Comparison of ENCODE assay signal across 10 cellular contexts in genomic region chr9:19410195-19410503, GRCh38. TPM values are rescaled to one million over a fixed set of nuclear protein-coding genes. Genes with fewer than 3 reads are reported as not detected.
DNase-seq lines count a peak whose midpoint lies in the region; ATAC-seq and TF ChIP-seq lines count a peak whose summit lies in the region.
"Had no signal": no experiment of that assay in that cellular context is flagged by ENCODE, and none has a peak within 500 bp of the region (broad histone marks: within the 10 kb centered on the region; RNA-seq: fewer than 3 reads in every experiment).

No MANE protein-coding gene starts in this region.

- no peak for TF ChIP-seq CTCF in activated B cell treated with CpG ODN at 0.5 μM for 24 hours (IDR thresholded peaks at IDR 0.05)
- no peak for TF ChIP-seq CTCF in hepatocyte (IDR thresholded peaks at IDR 0.05; ENCODE audit: poor library complexity)
- no peak for TF ChIP-seq CTCF in spleen (IDR thresholded peaks at IDR 0.05 in 8 of 11, conservative IDR thresholded peaks at IDR 0.05 in 3 of 11)

- H4K20me1 ChIP-seq in hepatocyte (ENCODE audit: insufficient read depth, poor library complexity, severe bottlenecking): no peaks in the 10 kb centered on the region

- peak overlapping the region; percentile 22 for H3K27ac Mint-ChIP-seq in activated CD4-positive, alpha-beta T cell treated with anti-CD3 and anti-CD28 coated beads, Interleukin-2, amount 10 ng/mL, durations not matched to agents 7 days and 5 days
- H3K27ac Mint-ChIP-seq in activated B cell treated with CpG ODN at 0.5 μM for 24 hours: no peak overlapping the region

- H3K9me2 ChIP-seq in hepatocyte (replicated peaks; ENCODE audit: insufficient read depth): no peaks in the 10 kb centered on the region

- H3K9me3 Mint-ChIP-seq in activated CD4-positive, alpha-beta T cell treated with anti-CD3 and anti-CD28 coated beads, Interleukin-2, amount 10 ng/mL, durations not matched to agents 7 days and 5 days: no peaks in the 10 kb centered on the region
- no peaks in the 10 kb centered on the region for H3K9me3 Mint-ChIP-seq in activated B cell treated with CpG ODN at 0.5 μM for 24 hours

- DNase-seq in activated CD4-positive, alpha-beta T cell treated with anti-CD3 and anti-CD28 coated beads, Interleukin-2, amount 10 ng/mL, durations not matched to agents 7 days and 5 days: no peak
- DNase-seq in activated CD4-positive, alpha-beta T cell treated with anti-CD3 and anti-CD28 coated beads, Interleukin-2, amount 50 U/mL, for 1 hour: no peak
- DNase-seq in activated B cell treated with CpG ODN at 0.5 μM for 24 hours (no peak), hepatocyte (ENCODE audit: low spot score) (no peak), spleen (no peak), NCI-H2227 (lab: John Stamatoyannopoulos, UW; ENCODE audit: unreplicated experiment) (no peak)
- no peak for DNase-seq in effector CD8-positive, alpha-beta T cell (lab: John Stamatoyannopoulos, UW)
- DNase-seq in stimulated activated CD4-positive, alpha-beta T cell treated with anti-CD3 and anti-CD28 coated beads, Interleukin-15, amount 100 ng/mL, for 24 hours: no peak

- intact Hi-C loops in activated B cell treated with CpG ODN at 0.5 μM for 24 hours (cut with micrococcal nuclease) (no loop called here), spleen (cut with DNase I; ENCODE audit: low total_unique reads) (no loop called here)

- H3K79me2 ChIP-seq in hepatocyte: peaks cover 10% of the 10 kb centered on the region

- no peak for TF ChIP-seq POLR2A in spleen (IDR thresholded peaks at IDR 0.05)

- peaks cover 2% of the 10 kb centered on the region for H3K27me3 Mint-ChIP-seq in activated CD4-positive, alpha-beta T cell treated with anti-CD3 and anti-CD28 coated beads, Interleukin-2, amount 10 ng/mL, durations not matched to agents 7 days and 5 days
- H3K27me3 Mint-ChIP-seq in activated B cell treated with CpG ODN at 0.5 μM for 24 hours: no peaks in the 10 kb centered on the region

- H3K4me1 ChIP-seq in hepatocyte (ENCODE audit: insufficient read depth): no peaks in the 10 kb centered on the region
- H3K4me1 ChIP-seq in spleen: peaks cover 3 to 26% (median 15%) of the 10 kb centered on the region in 6 donors

- peak overlapping the region; percentile 85 for H3K4me3 Mint-ChIP-seq in activated CD4-positive, alpha-beta T cell treated with anti-CD3 and anti-CD28 coated beads, Interleukin-2, amount 10 ng/mL, durations not matched to agents 7 days and 5 days
- peak overlapping the region; percentile 94 for H3K4me3 Mint-ChIP-seq in activated B cell treated with CpG ODN at 0.5 μM for 24 hours

- POLR2A ChIA-PET in activated CD4-positive, alpha-beta T cell treated with anti-CD3 and anti-CD28 coated beads, Interleukin-2, amount 10 ng/mL, durations not matched to agents 7 days and 5 days (lab: Charles Lee): no interaction called here
- POLR2A ChIA-PET in activated B cell treated with CpG ODN at 0.5 μM for 24 hours (lab: Charles Lee): no interaction called here

- peaks cover 19% of the 10 kb centered on the region for H3K4me1 Mint-ChIP-seq in activated CD4-positive, alpha-beta T cell treated with anti-CD3 and anti-CD28 coated beads, Interleukin-2, amount 10 ng/mL, durations not matched to agents 7 days and 5 days
- peaks cover 12% of the 10 kb centered on the region for H3K4me1 Mint-ChIP-seq in activated B cell treated with CpG ODN at 0.5 μM for 24 hours

- no peaks in the 10 kb centered on the region for H3K36me3 ChIP-seq in hepatocyte (replicated peaks; ENCODE audit: insufficient read depth, low read depth)
- H3K36me3 ChIP-seq in spleen: no peaks in the 10 kb centered on the region
- H3K36me3 ChIP-seq: cardiac muscle cell, tibial nerve had no signal

- H3K27ac ChIP-seq in hepatocyte (no peak overlapping the region), spleen (peak overlapping the region in 1 of 8 donors; percentile 87)
- H3K27ac ChIP-seq: cardiac muscle cell had no signal

- H3K4me3 ChIP-seq in hepatocyte: peak overlapping the region; percentile 51
- peak overlapping the region in 5 of 8 donors; percentile 75 to 92 (median 81) for H3K4me3 ChIP-seq in spleen

- CTCF ChIA-PET in activated CD4-positive, alpha-beta T cell treated with anti-CD3 and anti-CD28 coated beads, Interleukin-2, amount 10 ng/mL, durations not matched to agents 7 days and 5 days (lab: Charles Lee): interaction anchor here (1.3 kb wide), 1 partner anchor 13 kb away, joined by 3 read pairs; no protein-coding TSS in a partner anchor
- CTCF ChIA-PET in activated B cell treated with CpG ODN at 0.5 μM for 24 hours (lab: Charles Lee): interaction anchor here (1.3 kb wide), 1 partner anchor 47 kb away, joined by 3 read pairs; no protein-coding TSS in a partner anchor

- no peaks in the 10 kb centered on the region for H3K36me3 Mint-ChIP-seq in activated CD4-positive, alpha-beta T cell treated with anti-CD3 and anti-CD28 coated beads, Interleukin-2, amount 10 ng/mL, durations not matched to agents 7 days and 5 days (ENCODE audit: low read depth)
- H3K36me3 Mint-ChIP-seq in activated B cell treated with CpG ODN at 0.5 μM for 24 hours (ENCODE audit: low read depth): peaks cover 3% of the 10 kb centered on the region

- ATAC-seq in activated B cell treated with CpG ODN at 0.5 μM for 24 hours (ENCODE audit: low read depth): no peak

- peak overlapping the region; percentile 97 for H2AFZ ChIP-seq in hepatocyte

- H3K9me3 ChIP-seq in hepatocyte (ENCODE audit: low read depth) (no peaks in the 10 kb centered on the region), spleen (no peaks in the 10 kb centered on the region)
- H3K9me3 ChIP-seq: tibial nerve had no signal

- H3K4me2 ChIP-seq in hepatocyte: peak overlapping the region; percentile 97

- WGBS in hepatocyte (ENCODE audit: low lambda C conversion rate, missing lambda C conversion rate): 96% methylated on average over 2 of the region's 2 CpGs
- 95 to 100% (median 98%) methylated on average over 2 of the region's 2 CpGs for WGBS in spleen, 5 donors

- no peaks in the 10 kb centered on the region for H3K27me3 ChIP-seq in hepatocyte
- H3K27me3 ChIP-seq in spleen (replicated peaks in 1 of 7): no peaks in the 10 kb centered on the region
- H3K27me3 ChIP-seq: cardiac muscle cell, tibial nerve had no signal

RNA-seq across cellular contexts. Expression of gene ACER2, which starts 1.3 kb away (rescaled TPM):
- total RNA-seq in activated CD4-positive, alpha-beta T cell treated with anti-CD3 and anti-CD28 coated beads, Interleukin-2, amount 10 ng/mL, durations not matched to agents 7 days and 5 days: 1 to 10 TPM; 3.3 to 3.6 TPM
- 1.4 and 2.0 TPM in 2 replicates for total RNA-seq in activated B cell treated with CpG ODN at 0.5 μM for 24 hours
- total RNA-seq in hepatocyte: 6.3 and 6.6 TPM in 2 replicates
- 1.1 and 1.3 TPM in 2 replicates for polyA plus RNA-seq in hepatocyte
- total RNA-seq in spleen: 1 to 10 TPM; 2.7 to 7.2 (median 4.4) TPM
- polyA plus RNA-seq in spleen: under 1 TPM; 0.09 to 0.45 (median 0.15) TPM

RNA-seq across cellular contexts. Expression of gene RPS6, which starts 30.1 kb away (rescaled TPM):
- total RNA-seq in activated CD4-positive, alpha-beta T cell treated with anti-CD3 and anti-CD28 coated beads, Interleukin-2, amount 10 ng/mL, durations not matched to agents 7 days and 5 days: 1,000 to 10,000 TPM; 2,423 to 2,654 TPM
- total RNA-seq in activated B cell treated with CpG ODN at 0.5 μM for 24 hours (3,975 and 4,622 TPM in 2 replicates), hepatocyte (1,650 and 1,680 TPM in 2 replicates), spleen (1,000 to 10,000 TPM; 1,469 to 2,475 (median 2,018) TPM)
- polyA plus RNA-seq in hepatocyte (882 and 899 TPM in 2 replicates), spleen (over 10,000 TPM in 1 of 3 donors, 1,000 to 10,000 TPM in 2; 6,819 to 10,298 (median 7,837) TPM)
